In the genomic region with DNA sequence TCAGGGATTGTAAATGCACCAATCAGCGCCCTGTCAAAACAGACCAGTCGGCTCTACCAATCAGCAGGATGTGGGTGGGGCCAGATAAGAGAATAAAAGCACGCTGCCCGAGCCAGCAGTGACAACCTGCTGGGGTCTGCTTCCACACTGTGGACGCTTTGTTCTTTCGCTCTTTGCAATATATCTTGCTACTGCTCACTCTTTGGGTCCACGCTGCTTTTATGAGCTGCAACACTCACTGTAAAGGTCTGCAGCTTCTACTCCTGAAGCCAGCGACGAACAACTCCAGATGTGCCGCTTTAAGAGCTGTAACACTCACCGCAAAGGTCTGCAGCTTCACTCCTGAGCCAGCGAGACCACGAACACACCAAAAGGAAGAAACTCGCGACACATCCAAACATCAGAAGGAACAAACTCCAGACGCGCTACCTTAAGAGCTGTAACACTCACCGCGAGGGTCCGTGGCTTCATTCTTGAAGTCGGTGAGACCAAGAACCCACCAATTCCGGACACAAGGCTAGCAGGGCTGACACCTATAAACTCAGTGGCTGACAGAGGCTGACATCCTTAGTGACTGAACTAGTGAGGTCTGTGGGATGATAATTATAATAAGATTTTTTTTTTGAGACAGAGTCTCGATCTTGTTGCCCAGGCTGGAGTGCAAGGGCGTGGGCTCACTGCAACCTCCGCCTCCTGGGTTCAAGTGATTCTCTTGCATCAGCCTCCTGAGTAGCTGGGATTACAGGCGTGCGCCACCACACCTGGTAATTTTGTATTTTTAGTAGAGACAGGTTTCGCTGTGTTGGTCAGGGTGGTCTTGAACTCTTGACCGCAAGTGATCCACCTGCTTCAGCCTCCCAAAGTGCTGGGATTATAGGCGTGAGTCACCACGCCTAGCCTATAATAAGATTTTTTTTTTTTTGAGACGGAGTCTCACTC, we compare ENCODE assay signal across 8 cellular contexts. TPM values are rescaled to one million over a fixed set of nuclear protein-coding genes. Genes with fewer than 3 reads are reported as not detected.
DNase-seq lines count a peak whose midpoint lies in the region; ATAC-seq, FAIRE-seq and TF ChIP-seq lines count a peak whose summit lies in the region.
"Not testable (repeated sequence)": the region's sequence is repeated elsewhere in the genome, so short reads cannot be mapped to it uniquely, and the experiment has no call there.

No MANE protein-coding gene starts in this region.

- not testable (repeated sequence) for H3K9me3 ChIP-seq in CD4-positive, alpha-beta T cell (ENCODE audit: control insufficient read depth, low read length); OCI-LY1 (ENCODE audit: low read length); astrocyte (ENCODE audit: insufficient read depth, low read depth, low read length); gastrocnemius medialis

- H3K4me3 Mint-ChIP-seq in CD4-positive, alpha-beta T cell = peak overlapping the region; percentile 97
- H3K4me3 Mint-ChIP-seq in activated T-cell treated with anti-CD3 and anti-CD28 coated beads, Interleukin-2, amount 50 U/mL, for 24 hours = peak overlapping the region; percentile 90
- peak overlapping the region; percentile 25 for H3K4me3 Mint-ChIP-seq in astrocyte (ENCODE audit: unreplicated experiment)
- H3K4me3 Mint-ChIP-seq in immature natural killer cell = peak overlapping the region; percentile 87 to 98 (median 92)

- peak overlapping the region; percentile 67 for H3K27ac ChIP-seq in CD4-positive, alpha-beta T cell (ENCODE audit: low read depth, low read length)
- H3K27ac ChIP-seq in OCI-LY1 (ENCODE audit: low read depth, low read length, poor library complexity, severe bottlenecking) (peak overlapping the region; percentile 5), gastrocnemius medialis (peak overlapping the region; percentile 84 to 96 (median 87))
- not testable (repeated sequence) for H3K27ac ChIP-seq in astrocyte (ENCODE audit: low read depth, low read length)

- H3K9me2 ChIP-seq in OCI-LY1 (ENCODE audit: low read depth, low read length) = not testable (repeated sequence)

- H3K27me3 ChIP-seq in CD4-positive, alpha-beta T cell (ENCODE audit: control insufficient read depth, insufficient read depth, low read length); OCI-LY1 (ENCODE audit: insufficient read depth, low read length); astrocyte (ENCODE audit: insufficient read depth, low read length); gastrocnemius medialis: not testable (repeated sequence)

- TF ChIP-seq POLR2A in gastrocnemius medialis (IDR thresholded peaks at IDR 0.05) = peak; percentile 23 to 48

- CTCF ChIA-PET in CD4-positive, alpha-beta T cell (lab: Charles Lee) = interaction anchor here (0.8 to 2.5 kb wide), 10 partner anchors 10 to 195 kb away, joined by 3 to 14 read pairs (median 4); no protein-coding TSS in a partner anchor

- H3K27ac Mint-ChIP-seq in CD4-positive, alpha-beta T cell = peak overlapping the region; percentile 92
- peak overlapping the region; percentile 96 for H3K27ac Mint-ChIP-seq in activated T-cell treated with anti-CD3 and anti-CD28 coated beads, Interleukin-2, amount 50 U/mL, for 24 hours
- H3K27ac Mint-ChIP-seq in astrocyte (ENCODE audit: unreplicated experiment) = peak overlapping the region; percentile 73
- peak overlapping the region; percentile 95 to 99 (median 99) for H3K27ac Mint-ChIP-seq in immature natural killer cell

- H3K4me3 ChIP-seq in OCI-LY1 (ENCODE audit: low read depth, low read length, poor library complexity, severe bottlenecking); astrocyte (ENCODE audit: insufficient read depth, low read depth, low read length): not testable (repeated sequence)
- peak overlapping the region in 1 of 4 donors; percentile 7 for H3K4me3 ChIP-seq in gastrocnemius medialis

- H4K20me1 ChIP-seq in OCI-LY1 (ENCODE audit: insufficient read depth, low read length); astrocyte (ENCODE audit: insufficient read depth, low read length): not testable (repeated sequence)

- H3K4me2 ChIP-seq in OCI-LY1 (ENCODE audit: low read length); astrocyte (ENCODE audit: low read length): not testable (repeated sequence)

- H3K79me2 ChIP-seq in OCI-LY1 (ENCODE audit: insufficient read depth, low read length); astrocyte (ENCODE audit: insufficient read depth, low read length): not testable (repeated sequence)

- H3K4me1 ChIP-seq in OCI-LY1 (ENCODE audit: insufficient read depth, low read length, severe bottlenecking) (peaks cover 62% of the 10 kb centered on the region), astrocyte (ENCODE audit: insufficient read depth, low read length) (peaks cover 25% of the 10 kb centered on the region), gastrocnemius medialis (peaks cover 52 to 54% of the 10 kb centered on the region in 2 donors)

- not testable (repeated sequence) for H2AFZ ChIP-seq in OCI-LY1 (ENCODE audit: low read length); astrocyte (ENCODE audit: low read depth, low read length)

- not testable (repeated sequence) for H3K9ac ChIP-seq in OCI-LY1 (ENCODE audit: low read length); astrocyte (ENCODE audit: low read length)

- intact Hi-C loops in CD4-positive, alpha-beta T cell (cut with DNase I, micrococcal nuclease); gastrocnemius medialis (cut with DNase I; ENCODE audit: low total_unique reads): not testable (repeated sequence)

- not testable (repeated sequence) for FAIRE-seq in astrocyte (lab: Jason Lieb, UNC)

- H3K9me3 Mint-ChIP-seq in CD4-positive, alpha-beta T cell; activated T-cell treated with anti-CD3 and anti-CD28 coated beads, Interleukin-2, amount 50 U/mL, for 24 hours; astrocyte (ENCODE audit: unreplicated experiment); immature natural killer cell: not testable (repeated sequence)

- not testable (repeated sequence) for H3K27me3 Mint-ChIP-seq in CD4-positive, alpha-beta T cell; activated T-cell treated with anti-CD3 and anti-CD28 coated beads, Interleukin-2, amount 50 U/mL, for 24 hours; astrocyte (ENCODE audit: low read depth, unreplicated experiment)
- peaks cover 11 to 26% (median 25%) of the 10 kb centered on the region in 3 donors for H3K27me3 Mint-ChIP-seq in immature natural killer cell (ENCODE audit: low read depth in 3 of 3)

- DNase-seq in CD4-positive, alpha-beta T cell = peak in 8 of 10 experiments; percentile 44 to 64 (median 52)
- peak; percentile 86 for DNase-seq in activated T-cell treated with anti-CD3 and anti-CD28 coated beads, Interleukin-2, amount 50 U/mL, for 24 hours
- DNase-seq in astrocyte (ENCODE audit: low read depth); gastrocnemius medialis: not testable (repeated sequence)
- DNase-seq in immature natural killer cell = peak; percentile 88
- peak in 5 of 6 experiments; percentile 39 to 81 (median 68) for DNase-seq in stimulated activated naive CD4-positive, alpha-beta T cell (lab: John Stamatoyannopoulos, UW)

- not testable (repeated sequence) for H3K36me3 ChIP-seq in OCI-LY1 (ENCODE audit: insufficient read depth, low read length); astrocyte (ENCODE audit: insufficient read depth, low read length); gastrocnemius medialis

- H3K4me1 Mint-ChIP-seq in CD4-positive, alpha-beta T cell (ENCODE audit: low read depth) = peaks cover 79% of the 10 kb centered on the region
- H3K4me1 Mint-ChIP-seq in activated T-cell treated with anti-CD3 and anti-CD28 coated beads, Interleukin-2, amount 50 U/mL, for 24 hours (ENCODE audit: low read depth) = peaks cover 80% of the 10 kb centered on the region
- H3K4me1 Mint-ChIP-seq in astrocyte (ENCODE audit: low read depth, unreplicated experiment) (peaks cover 21% of the 10 kb centered on the region), immature natural killer cell (peaks cover 74 to 85% of the 10 kb centered on the region in 2 donors)

- ATAC-seq in CD4-positive, alpha-beta T cell (ENCODE audit: poor library complexity); gastrocnemius medialis: not testable (repeated sequence)
- peak; percentile 17 to 18 for ATAC-seq in activated CD4-positive, CD25-positive, alpha-beta regulatory T cell treated with anti-CD3 and anti-CD28 coated beads, Interleukin-2, amount 50 U/mL, for 24 hours

- not testable (repeated sequence) for H3F3A ChIP-seq in OCI-LY1 (ENCODE audit: insufficient read depth, low read length)

- peak; percentile 12 for TF ChIP-seq CTCF in CD4-positive, alpha-beta T cell (IDR thresholded peaks at IDR 0.05)
- TF ChIP-seq CTCF in OCI-LY1 (IDR thresholded peaks at IDR 0.05; ENCODE audit: low read length); astrocyte (IDR thresholded peaks at IDR 0.05; ENCODE audit: insufficient read depth, low read depth, low read length); gastrocnemius medialis (IDR thresholded peaks at IDR 0.05 in 4 of 5, conservative IDR thresholded peaks at IDR 0.05 in 1 of 5): not testable (repeated sequence)

- H3K36me3 Mint-ChIP-seq in CD4-positive, alpha-beta T cell (ENCODE audit: low read depth); astrocyte (ENCODE audit: low read depth, unreplicated experiment); immature natural killer cell: not testable (repeated sequence)
- H3K36me3 Mint-ChIP-seq in activated T-cell treated with anti-CD3 and anti-CD28 coated beads, Interleukin-2, amount 50 U/mL, for 24 hours (ENCODE audit: low read depth) = peaks cover 17% of the 10 kb centered on the region

- in situ Hi-C loops in gastrocnemius medialis (cut with MboI; ENCODE audit: low sequenced_read_pairs in 4 of 4) = loop anchor here (5.0 to 25.0 kb wide), 5 partner anchors 50 to 365 kb away; partner anchors contain the start of genes CHST3 (in 3 of the 4), ANAPC16 (in 1 of the 4) and ASCC1 (in 1 of the 4)

- POLR2A ChIA-PET in CD4-positive, alpha-beta T cell (lab: Charles Lee) = interaction anchor here (0.9 to 4.2 kb wide), 16 partner anchors 8 to 260 kb away, joined by 3 to 28 read pairs (median 4); partner anchors contain the start of gene SPOCK2

RNA-seq across cellular contexts. Expression of gene DNAJB12, which starts 27.8 kb away (rescaled TPM):
- 10 to 100 TPM; 25.2 to 27.0 TPM for total RNA-seq in CD4-positive, alpha-beta T cell
- 24.3 and 24.8 TPM in 2 replicates for total RNA-seq in astrocyte
- 10 to 100 TPM; 12.2 to 32.0 (median 12.4) TPM for polyA plus RNA-seq in immature natural killer cell
- total RNA-seq in gastrocnemius medialis = 10 to 100 TPM; 35.8 to 49.7 (median 39.0) TPM

RNA-seq across cellular contexts. Expression of gene DDIT4, which starts 53.2 kb away (rescaled TPM):
- total RNA-seq in CD4-positive, alpha-beta T cell = 100 to 1,000 TPM; 427 to 436 TPM
- total RNA-seq in astrocyte (244 and 313 TPM in 2 replicates), gastrocnemius medialis (100 to 1,000 TPM; 296 to 667 (median 319) TPM)
- 100 to 1,000 TPM; 437 to 876 (median 450) TPM for polyA plus RNA-seq in immature natural killer cell

Comparison
In these comparisons a context has a peak if more than half of its experiments do, and no peak if none do; other contexts are left out.
1. H3K4me3 Mint-ChIP-seq: peak in every context shown above with its lines; median percentile 97 in CD4-positive, alpha-beta T cell; 92 in immature natural killer cell; 90 in activated T-cell treated with anti-CD3 and anti-CD28 coated beads, Interleukin-2, amount 50 U/mL, for 24 hours; 25 in astrocyte.